Comparison of ENCODE assay signal across 9 cellular contexts in genomic region chr1:95809391-95809790, GRCh38.
"Had no signal": no experiment of that assay in that cellular context is flagged by ENCODE, and none has a peak within 500 bp of the region (broad histone marks: within the 10 kb centered on the region; RNA-seq: fewer than 3 reads in every experiment).

No MANE protein-coding gene starts in this region.

- ATAC-seq: GM23338, HCT116 had no signal

- DNase-seq: GM23248, GOT3, H7, H9, HCEC 1CT, HFFc6 had no signal

- H3K9me3 ChIP-seq: HAP-1 had no signal

- H3K27ac Mint-ChIP-seq: H9, HFFc6 had no signal

- H3K4me3 ChIP-seq: GM23248, GM23338, HAP-1 had no signal

- H3K27ac ChIP-seq: GM23248 had no signal

- H3K4me3 Mint-ChIP-seq: GM23338, H9, HFFc6 had no signal

- H3K36me3 ChIP-seq: HAP-1 had no signal

- H2AFZ ChIP-seq: GM23248 had no signal

- H3K9ac ChIP-seq: GM23248 had no signal

- H3K9me3 Mint-ChIP-seq: GM23338, H9 had no signal
